Comparison of ENCODE assay signal across 9 cellular contexts in genomic region chr5:17180957-17181723, GRCh38. TPM values are rescaled to one million over a fixed set of nuclear protein-coding genes. Genes with fewer than 3 reads are reported as not detected.
DNase-seq lines count a peak whose midpoint lies in the region; ATAC-seq and TF ChIP-seq lines count a peak whose summit lies in the region.
"Had no signal": no experiment of that assay in that cellular context is flagged by ENCODE, and none has a peak within 500 bp of the region (broad histone marks: within the 10 kb centered on the region; RNA-seq: fewer than 3 reads in every experiment).

No MANE protein-coding gene starts in this region.

- CTCF ChIA-PET in BJ (lab: Yijun Ruan, JAX), result interaction anchor here (0.7 to 3.8 kb wide), 7 partner anchors 9 to 377 kb away, joined by 3 to 24 read pairs (median 4); no protein-coding TSS in a partner anchor

- no peak overlapping the region for H2BK5ac ChIP-seq in mesenchymal stem cell (ENCODE audit: low read depth, low read length, poor library complexity, severe bottlenecking)

- in situ Hi-C loops in brain microvascular endothelial cell (cut with HindIII; ENCODE audit: low pct_ligation_motif_present, low sequenced_read_pairs), result loop anchor here (25.0 kb wide), 2 partner anchors 244 to 394 kb away; partner anchors contain the start of gene MYO10

- peak overlapping the region; percentile 22 to 64 for H2BK12ac ChIP-seq in mesenchymal stem cell (ENCODE audit: low read length in 2 of 2)

- H3K27me3 ChIP-seq in BJ (ENCODE audit: control insufficient read depth, insufficient read depth, low read length), result no peaks in the 10 kb centered on the region
- H3K27me3 ChIP-seq in HUES48 (ENCODE audit: control insufficient read depth, insufficient read depth, low read length), result no peaks in the 10 kb centered on the region
- no peaks in the 10 kb centered on the region for H3K27me3 ChIP-seq in brain microvascular endothelial cell (replicated peaks)
- H3K27me3 ChIP-seq in mesenchymal stem cell (ENCODE audit: control insufficient read depth in 1 of 2, insufficient read depth in 1 of 2, low read length in 2 of 2), result no peaks in the 10 kb centered on the region
- H3K27me3 ChIP-seq in SJCRH30, result no peaks in the 10 kb centered on the region

- ATAC-seq in HG03039 (IDR thresholded peaks at IDR 0.05; ENCODE audit: unreplicated experiment) (no peak), GM19463 (IDR thresholded peaks at IDR 0.05; ENCODE audit: unreplicated experiment) (no peak)

- H3K9ac ChIP-seq in HUES48 (ENCODE audit: low read depth, low read length) (no peak overlapping the region), mesenchymal stem cell (ENCODE audit: low read length) (no peak overlapping the region)

- H3K4me3 ChIP-seq in BJ (ENCODE audit: low read depth, low read length) (no peak overlapping the region), HUES48 (ENCODE audit: low read depth, low read length) (no peak overlapping the region), brain microvascular endothelial cell (ENCODE audit: low read depth, low read length) (no peak overlapping the region), mesenchymal stem cell (ENCODE audit: insufficient read depth in 1 of 2, low read depth in 1 of 2, low read length in 2 of 2) (no peak overlapping the region), SJCRH30 (no peak overlapping the region)

- H4K8ac ChIP-seq in mesenchymal stem cell (ENCODE audit: low read length), result peak overlapping the region; percentile 92

- H3K23ac ChIP-seq in mesenchymal stem cell (ENCODE audit: low read length in 2 of 2), result no peak overlapping the region

- no peak overlapping the region for H2BK15ac ChIP-seq in mesenchymal stem cell (ENCODE audit: low read depth, poor library complexity, severe bottlenecking)

- H2BK120ac ChIP-seq in mesenchymal stem cell (ENCODE audit: low read depth, low read length), result peak overlapping the region; percentile 65

- H3K4ac ChIP-seq in mesenchymal stem cell (ENCODE audit: low read depth in 1 of 2, low read length in 2 of 2), result peak overlapping the region in 1 of 2 experiments; percentile 16

- H3K27ac ChIP-seq in HUES48 (ENCODE audit: low read depth, low read length) (peak overlapping the region; percentile 27), brain microvascular endothelial cell (peak overlapping the region; percentile 85), mesenchymal stem cell (ENCODE audit: low read length, poor library complexity, severe bottlenecking) (no peak overlapping the region), SJCRH30 (no peak overlapping the region)

- DNase-seq in BJ (ENCODE audit: low read depth) (peak; percentile 90), brain microvascular endothelial cell (peak; percentile 100), mesenchymal stem cell (peak; percentile 98), SJCRH30 (no peak), NCI-H1105 (lab: John Stamatoyannopoulos, UW) (no peak)
- DNase-seq: NCI-H1436 treated with DMSO at 0.1 percent for 48 hours had no signal

- 18% methylated on average over 9 of the region's 9 CpGs for WGBS in mesenchymal stem cell

- no peaks in the 10 kb centered on the region for H3K79me1 ChIP-seq in mesenchymal stem cell (replicated peaks; ENCODE audit: low read length, poor library complexity, severe bottlenecking)

- H3K9me3 ChIP-seq in HUES48 (ENCODE audit: control insufficient read depth, insufficient read depth, low read length) (no peaks in the 10 kb centered on the region), mesenchymal stem cell (ENCODE audit: control insufficient read depth, low read length) (no peaks in the 10 kb centered on the region), SJCRH30 (replicated peaks) (no peaks in the 10 kb centered on the region)

- no peaks in the 10 kb centered on the region for H3K36me3 ChIP-seq in BJ (ENCODE audit: control insufficient read depth, insufficient read depth, low read length)
- no peaks in the 10 kb centered on the region for H3K36me3 ChIP-seq in HUES48 (ENCODE audit: control insufficient read depth, insufficient read depth, low read length)
- H3K36me3 ChIP-seq in brain microvascular endothelial cell (replicated peaks), result no peaks in the 10 kb centered on the region
- H3K36me3 ChIP-seq in mesenchymal stem cell (ENCODE audit: control insufficient read depth in 1 of 2, insufficient read depth in 2 of 2, low read depth in 1 of 2, low read length in 2 of 2), result no peaks in the 10 kb centered on the region
- H3K36me3 ChIP-seq in SJCRH30, result no peaks in the 10 kb centered on the region

- POLR2A ChIA-PET in BJ (lab: Charles Lee), result interaction anchor here (0.5 kb wide), 1 partner anchor 507 kb away, joined by 3 read pairs; no protein-coding TSS in a partner anchor

- TF ChIP-seq CTCF in BJ (IDR thresholded peaks at IDR 0.05; ENCODE audit: insufficient read depth, low read depth, low read length) (no peak), brain microvascular endothelial cell (IDR thresholded peaks at IDR 0.05; ENCODE audit: low read depth, low read length, missing control alignments) (no peak)

- H2AFZ ChIP-seq in mesenchymal stem cell (ENCODE audit: low read depth, low read length), result no peak overlapping the region

- H3K4me1 ChIP-seq in HUES48 (ENCODE audit: control insufficient read depth, insufficient read depth, low read length) (no peaks in the 10 kb centered on the region), mesenchymal stem cell (ENCODE audit: control insufficient read depth, insufficient read depth, low read depth, low read length) (peaks cover under 1% of the 10 kb centered on the region), SJCRH30 (no peaks in the 10 kb centered on the region)

- peak overlapping the region; percentile 49 to 86 for H3K18ac ChIP-seq in mesenchymal stem cell (ENCODE audit: low read depth in 1 of 2, low read length in 2 of 2)

- H3K14ac ChIP-seq in mesenchymal stem cell (ENCODE audit: low read length in 2 of 2), result no peak overlapping the region

- H4K91ac ChIP-seq in mesenchymal stem cell (ENCODE audit: low read length), result peak overlapping the region; percentile 34

- H3K4me2 ChIP-seq in mesenchymal stem cell (ENCODE audit: low read length, poor library complexity, severe bottlenecking), result no peak overlapping the region

- no peak overlapping the region for H2AK5ac ChIP-seq in mesenchymal stem cell (ENCODE audit: low read length, severe bottlenecking)

RNA-seq across cellular contexts. Expression of gene BASP1, which starts 36.3 kb away (rescaled TPM):
- 48.7 and 71.9 TPM in 2 replicates for polyA plus RNA-seq in BJ (2011; rRNA removed)
- polyA minus RNA-seq in BJ (2011; rRNA and poly(A)+ RNA removed), result 7.6 and 9.9 TPM in 2 replicates
- 308 TPM for polyA plus RNA-seq in mesenchymal stem cell (2013, experiment 1 of 2)
- 322 TPM for polyA plus RNA-seq in mesenchymal stem cell (2013, experiment 2 of 2)
- total RNA-seq in SJCRH30 (2014; rRNA removed; shearing (Covaris generic)), result not detected in 2 replicates

Comparison
In these comparisons a context has a peak if more than half of its experiments do, and no peak if none do; other contexts are left out.
1. DNase-seq: peak in BJ (single experiment), brain microvascular endothelial cell (single experiment) and mesenchymal stem cell (single experiment); none in SJCRH30 (0 of 2) and NCI-H1105 (single experiment).
2. H3K27ac ChIP-seq: peak in HUES48 (single experiment) and brain microvascular endothelial cell (single experiment); none in mesenchymal stem cell (single experiment) and SJCRH30 (single experiment).